ENCODE assay signal across 19 cellular contexts in genomic region chr9:89804766-89805531, GRCh38.
A peak's percentile ranks its signal among the peaks of the same experiment; 100 is the strongest.
DNase-seq lines count a peak whose midpoint lies in the region; ATAC-seq, FAIRE-seq and TF ChIP-seq lines count a peak whose summit lies in the region.
"Had no signal": no experiment of that assay in that cellular context is flagged by ENCODE, and none has a peak within 500 bp of the region (broad histone marks: within the 10 kb centered on the region; RNA-seq: fewer than 3 reads in every experiment).

No MANE protein-coding gene starts in this region.

- H3K9me3 ChIP-seq in HUES64 (ENCODE audit: insufficient read depth, low read depth, low read length) (no peaks in the 10 kb centered on the region), K562 (replicated peaks; ENCODE audit: control insufficient read depth, insufficient read depth, low read depth, low read length) (no peaks in the 10 kb centered on the region), trophoblast cell (ENCODE audit: insufficient read depth, low read depth, low read length) (no peaks in the 10 kb centered on the region)
- H3K9me3 ChIP-seq: HAP-1 had no signal

- H3K27ac ChIP-seq in HUES64 (ENCODE audit: low read depth, low read length) (peak overlapping the region; percentile 35; the same call in 1 of the 2 replicates), K562 (ENCODE audit: extremely low read depth, low read depth, low read length) (no peak overlapping the region), trophoblast cell (ENCODE audit: low read depth, low read length) (no peak overlapping the region)
- H3K27ac ChIP-seq: GM23248, HL-60 had no signal

- CTCF ChIA-PET in K562 (lab: Yijun Ruan, JAX; ENCODE audit: low intra/inter-chr PET ratio), result no interaction called here

- H3K27me3 ChIP-seq in HUES64 (ENCODE audit: insufficient read depth, low read length) (no peaks in the 10 kb centered on the region), K562 (ENCODE audit: control insufficient read depth in 2 of 2, insufficient read depth in 2 of 2, low read length in 2 of 2) (peaks cover 0 to 4% of the 10 kb centered on the region in 2 experiments; a peak in 1 of 5 replicates), trophoblast cell (ENCODE audit: insufficient read depth, low read length) (no peaks in the 10 kb centered on the region)

- H4K91ac ChIP-seq in trophoblast cell (ENCODE audit: low read depth, low read length), result no peak overlapping the region

- no peaks in the 10 kb centered on the region for H3K79me2 ChIP-seq in K562 (ENCODE audit: control insufficient read depth, insufficient read depth, low read length)
- H3K79me2 ChIP-seq in trophoblast cell (ENCODE audit: control insufficient read depth, insufficient read depth, low read length, poor library complexity), result no peaks in the 10 kb centered on the region

- WGBS in HUES64, result 82% methylated on average over 8 of the region's 8 CpGs
- WGBS in K562 (ENCODE audit: insufficient coverage, low coverage, missing lambda C conversion rate), result 0% methylated on average over 8 of the region's 8 CpGs
- no CpG with 5 or more reads among the region's 8 CpGs for WGBS in trophoblast cell (ENCODE audit: extremely low coverage, insufficient coverage, insufficient read length)

- DNase-seq in activated naive CD8-positive, alpha-beta T cell treated with anti-CD3 and anti-CD28 coated beads, Interleukin-2, amount 50 U/mL, for 24 hours, result no peak
- DNase-seq in activated naive CD8-positive, alpha-beta T cell treated with anti-CD3 and anti-CD28 coated beads for 36 hours, result no peak
- no peak for DNase-seq in K562 (ENCODE audit: extremely low read depth in 1 of 4, low spot score in 3 of 4)
- DNase-seq in trophoblast cell, result no peak
- no peak for DNase-seq in NCI-H1436 treated with DMSO at 0.1 percent for 48 hours (lab: John Stamatoyannopoulos, UW)
- DNase-seq: CD8-positive, alpha-beta T cell; COR-L47; DMS53; IMR-90; KG1 had no signal

- no peaks in the 10 kb centered on the region for H3K36me3 Mint-ChIP-seq in activated naive CD8-positive, alpha-beta T cell treated with anti-CD3 and anti-CD28 coated beads, Interleukin-2, amount 50 U/mL, for 24 hours (ENCODE audit: low read depth)
- H3K36me3 Mint-ChIP-seq in activated naive CD8-positive, alpha-beta T cell treated with anti-CD3 and anti-CD28 coated beads for 36 hours, result no peaks in the 10 kb centered on the region
- H3K36me3 Mint-ChIP-seq: CD14-positive monocyte; CD8-positive, alpha-beta T cell had no signal

- no peaks in the 10 kb centered on the region for H3K9me3 Mint-ChIP-seq in activated naive CD8-positive, alpha-beta T cell treated with anti-CD3 and anti-CD28 coated beads, Interleukin-2, amount 50 U/mL, for 24 hours
- H3K9me3 Mint-ChIP-seq in activated naive CD8-positive, alpha-beta T cell treated with anti-CD3 and anti-CD28 coated beads for 36 hours, result no peaks in the 10 kb centered on the region
- H3K9me3 Mint-ChIP-seq: CD14-positive monocyte; CD8-positive, alpha-beta T cell had no signal

- H2AK5ac ChIP-seq in trophoblast cell (ENCODE audit: low read length), result no peak overlapping the region

- H3K4ac ChIP-seq in trophoblast cell (ENCODE audit: low read depth, low read length), result no peak overlapping the region

- peaks cover 24% of the 10 kb centered on the region for H3K4me1 ChIP-seq in HUES64 (ENCODE audit: insufficient read depth, low read length)
- H3K4me1 ChIP-seq in K562 (replicated peaks in 1 of 2; ENCODE audit: control insufficient read depth in 2 of 2, insufficient read depth in 2 of 2, low read length in 2 of 2), result no peaks in the 10 kb centered on the region; a peak in 1 of 5 replicates
- H3K4me1 ChIP-seq in trophoblast cell (ENCODE audit: control insufficient read depth in 1 of 2, insufficient read depth in 2 of 2, low read length in 2 of 2), result peaks cover 10 to 33% of the 10 kb centered on the region in 2 experiments
- H3K4me1 ChIP-seq: HAP-1 had no signal

- BruUV-seq in K562 (replicated peaks; lab: Mats Ljungman, UMichigan), result no TSS peak

- POLR2A ChIA-PET in K562 (lab: Yijun Ruan, JAX), result interaction anchor here (0.7 kb wide), 1 partner anchor 9 kb away, joined by 3 read pairs; no protein-coding TSS in a partner anchor

- H3K9ac ChIP-seq in HUES64 (ENCODE audit: low read depth, low read length) (no peak overlapping the region), K562 (ENCODE audit: insufficient read depth in 1 of 2, low read depth in 2 of 2, low read length in 2 of 2) (no peak overlapping the region), trophoblast cell (ENCODE audit: low read length) (no peak overlapping the region)
- H3K9ac ChIP-seq: GM23248 had no signal

- peak overlapping the region; percentile 23 for H2BK12ac ChIP-seq in trophoblast cell (ENCODE audit: low read length)

- H3K4me2 ChIP-seq in K562 (ENCODE audit: insufficient read depth, low read length), result no peak overlapping the region
- no peak overlapping the region for H3K4me2 ChIP-seq in trophoblast cell (ENCODE audit: low read length)

- in situ Hi-C loops in K562 (cut with MboI), result no loop called here

- peak overlapping the region; percentile 12 for H3K27ac Mint-ChIP-seq in activated naive CD8-positive, alpha-beta T cell treated with anti-CD3 and anti-CD28 coated beads, Interleukin-2, amount 50 U/mL, for 24 hours
- H3K27ac Mint-ChIP-seq in activated naive CD8-positive, alpha-beta T cell treated with anti-CD3 and anti-CD28 coated beads for 36 hours, result no peak overlapping the region
- H3K27ac Mint-ChIP-seq: CD14-positive monocyte; CD8-positive, alpha-beta T cell had no signal

- H3K9me1 ChIP-seq in K562 (ENCODE audit: control insufficient read depth, insufficient read depth, low read length), result no peaks in the 10 kb centered on the region

- no peak for TF ChIP-seq EP300 in K562 (IDR thresholded peaks at IDR 0.05; ENCODE audit: low read length)

- no peak for ATAC-seq in activated naive CD8-positive, alpha-beta T cell treated with anti-CD3 and anti-CD28 coated beads, Interleukin-2, amount 50 U/mL, for 24 hours
- ATAC-seq in K562, result no peak
- no peak for ATAC-seq in HG02840 (IDR thresholded peaks at IDR 0.05; ENCODE audit: low FRiP score, unreplicated experiment)
- ATAC-seq: CD8-positive, alpha-beta T cell had no signal

- peaks cover 21% of the 10 kb centered on the region for H3K79me1 ChIP-seq in trophoblast cell (ENCODE audit: low read length)

- TF ChIP-seq CTCF in K562 (IDR thresholded peaks at IDR 0.05 in 2 of 3, conservative IDR thresholded peaks at IDR 0.05 in 1 of 3; ENCODE audit: insufficient read depth in 2 of 3, low read depth in 1 of 3, low read length in 3 of 3), result no peak

- FAIRE-seq in K562 (lab: Jason Lieb, UNC), result no peak
- FAIRE-seq: A204.1, D721Med, GM18507 had no signal

- no peaks in the 10 kb centered on the region for H3K36me3 ChIP-seq in HUES64 (ENCODE audit: insufficient read depth, low read length)
- no peaks in the 10 kb centered on the region for H3K36me3 ChIP-seq in K562 (ENCODE audit: control insufficient read depth, insufficient read depth, low read length)
- H3K36me3 ChIP-seq in trophoblast cell (ENCODE audit: control insufficient read depth in 1 of 2, insufficient read depth in 2 of 2, low read length in 2 of 2), result no peaks in the 10 kb centered on the region
- H3K36me3 ChIP-seq: HAP-1 had no signal

- H3K4me3 ChIP-seq in HUES64 (ENCODE audit: low read length) (no peak overlapping the region), K562 (no peak overlapping the region), trophoblast cell (ENCODE audit: low read depth, low read length) (no peak overlapping the region)
- H3K4me3 ChIP-seq: GM23248, HAP-1 had no signal

- H4K12ac ChIP-seq in trophoblast cell (ENCODE audit: low read depth, low read length), result no peak overlapping the region

- intact Hi-C loops in K562 (cut with micrococcal nuclease), result no loop called here

- H3K4me3 Mint-ChIP-seq in activated naive CD8-positive, alpha-beta T cell treated with anti-CD3 and anti-CD28 coated beads, Interleukin-2, amount 50 U/mL, for 24 hours, result no peak overlapping the region
- H3K4me3 Mint-ChIP-seq in activated naive CD8-positive, alpha-beta T cell treated with anti-CD3 and anti-CD28 coated beads for 36 hours, result no peak overlapping the region
- H3K4me3 Mint-ChIP-seq: CD14-positive monocyte; CD8-positive, alpha-beta T cell had no signal

- TF ChIP-seq POLR2A in K562 (conservative IDR thresholded peaks at IDR 0.05), result no peak

- H3K14ac ChIP-seq in trophoblast cell (ENCODE audit: low read length), result no peak overlapping the region

- no peak overlapping the region for H2BK5ac ChIP-seq in trophoblast cell (ENCODE audit: low read depth, low read length, poor library complexity)

- TF ChIP-seq RAD21 in K562 (CRISPR knock-in tag; conservative IDR thresholded peaks at IDR 0.05 in 1 of 2, IDR thresholded peaks at IDR 0.05 in 1 of 2), result no peak

- H3K23ac ChIP-seq in trophoblast cell (ENCODE audit: low read length), result no peak overlapping the region

- H2AFZ ChIP-seq in K562 (ENCODE audit: low read depth, low read length) (no peak overlapping the region), trophoblast cell (ENCODE audit: insufficient read depth, low read length, poor library complexity) (no peak overlapping the region)
- H2AFZ ChIP-seq: GM23248 had no signal

- H4K8ac ChIP-seq in trophoblast cell (ENCODE audit: low read depth, low read length), result no peak overlapping the region

- H3K4me1 Mint-ChIP-seq in activated naive CD8-positive, alpha-beta T cell treated with anti-CD3 and anti-CD28 coated beads, Interleukin-2, amount 50 U/mL, for 24 hours, result peaks cover 13% of the 10 kb centered on the region
- peaks cover 8% of the 10 kb centered on the region for H3K4me1 Mint-ChIP-seq in activated naive CD8-positive, alpha-beta T cell treated with anti-CD3 and anti-CD28 coated beads for 36 hours

- H3K27me3 Mint-ChIP-seq in activated naive CD8-positive, alpha-beta T cell treated with anti-CD3 and anti-CD28 coated beads, Interleukin-2, amount 50 U/mL, for 24 hours, result peaks cover 7% of the 10 kb centered on the region
- peaks cover 12% of the 10 kb centered on the region for H3K27me3 Mint-ChIP-seq in activated naive CD8-positive, alpha-beta T cell treated with anti-CD3 and anti-CD28 coated beads for 36 hours

- H4K20me1 ChIP-seq in K562 (replicated peaks; ENCODE audit: control insufficient read depth, insufficient read depth, low read length), result no peaks in the 10 kb centered on the region

- H2BK120ac ChIP-seq in trophoblast cell (ENCODE audit: insufficient read depth, low read length, poor library complexity), result no peak overlapping the region

- H3K18ac ChIP-seq in trophoblast cell (ENCODE audit: low read length), result no peak overlapping the region

TF ChIP-seq in K562, 482 proteins besides CTCF, POLR2A, EP300 and RAD21:
- TF ChIP-seq ZNF316 (IDR thresholded peaks at IDR 0.05) (0 out of 2 replicates have a peak, but pooled peaks have one; percentile 13), TCFL5 (CRISPR knock-in tag; conservative IDR thresholded peaks at IDR 0.05) (no peak), NFXL1 (CRISPR knock-in tag; IDR thresholded peaks at IDR 0.05) (no peak)
